Comparison of ENCODE assay signal across 1 cellular context in the genomic region with DNA sequence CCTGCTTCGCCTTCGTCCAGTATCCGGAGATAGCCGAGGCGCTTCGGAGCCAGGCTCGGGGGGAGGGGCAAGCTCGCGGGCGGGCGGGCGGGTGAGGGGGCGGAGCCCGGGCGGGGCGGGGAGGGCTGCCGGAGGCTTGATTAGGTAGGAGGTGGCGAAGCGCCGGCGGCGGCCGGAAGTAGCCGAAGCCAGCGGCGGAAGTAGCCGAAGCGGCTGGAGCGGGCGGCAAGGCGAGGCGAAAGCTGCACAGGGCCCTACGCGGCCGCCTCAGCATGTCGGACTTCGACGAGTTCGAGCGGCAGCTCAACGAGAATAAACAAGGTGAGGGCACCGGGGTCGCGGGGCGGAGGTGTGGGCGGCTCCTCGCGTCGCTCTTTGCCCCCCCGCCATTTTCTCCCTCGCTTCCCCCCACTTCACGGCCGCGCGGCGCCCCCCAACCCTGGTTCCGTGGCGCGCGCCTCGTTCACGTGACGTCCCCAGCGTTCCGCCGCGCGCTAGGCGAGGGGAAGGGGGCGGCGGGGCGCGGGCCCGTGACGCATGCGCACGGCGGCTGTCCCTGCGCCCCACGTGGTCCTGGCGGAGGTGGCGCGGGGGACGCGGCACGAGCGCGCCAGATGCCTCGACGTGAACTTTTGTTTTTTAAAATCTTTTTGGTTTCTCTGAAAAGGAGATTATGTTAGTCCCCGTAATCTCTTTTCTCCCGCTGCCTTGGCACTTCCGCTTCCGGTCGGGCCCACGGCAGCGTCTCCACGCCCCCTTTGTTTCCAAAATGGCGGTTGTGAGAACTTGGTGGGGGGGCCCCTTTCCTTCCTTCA.
TF ChIP-seq lines count a peak whose summit lies in the region.

A gene (plus strand): TSS at position 203 of the 815 bp plus-strand sequence. CDS start 70 bp downstream, at position 273.

TF ChIP-seq in HepG2, 621 proteins besides CTCF, POLR2A, EP300 and RAD21 (continued from another document and continues in another):
- TF ChIP-seq, protein P1, sequence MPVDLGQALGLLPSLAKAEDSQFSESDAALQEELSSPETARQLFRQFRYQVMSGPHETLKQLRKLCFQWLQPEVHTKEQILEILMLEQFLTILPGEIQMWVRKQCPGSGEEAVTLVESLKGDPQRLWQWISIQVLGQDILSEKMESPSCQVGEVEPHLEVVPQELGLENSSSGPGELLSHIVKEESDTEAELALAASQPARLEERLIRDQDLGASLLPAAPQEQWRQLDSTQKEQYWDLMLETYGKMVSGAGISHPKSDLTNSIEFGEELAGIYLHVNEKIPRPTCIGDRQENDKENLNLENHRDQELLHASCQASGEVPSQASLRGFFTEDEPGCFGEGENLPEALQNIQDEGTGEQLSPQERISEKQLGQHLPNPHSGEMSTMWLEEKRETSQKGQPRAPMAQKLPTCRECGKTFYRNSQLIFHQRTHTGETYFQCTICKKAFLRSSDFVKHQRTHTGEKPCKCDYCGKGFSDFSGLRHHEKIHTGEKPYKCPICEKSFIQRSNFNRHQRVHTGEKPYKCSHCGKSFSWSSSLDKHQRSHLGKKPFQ (CRISPR knock-in tag; IDR thresholded peaks at IDR 0.05; ENCODE audit: insufficient replicate concordance) = peak; percentile 44
- TF ChIP-seq TEAD3 (CRISPR knock-in tag; optimal IDR thresholded peaks at IDR 0.05; ENCODE audit: borderline replicate concordance) (no peak), ZNF547 (CRISPR knock-in tag; IDR thresholded peaks at IDR 0.05) (peak; percentile 74; the same call in 1 of the 2 replicates), ZNF263 (CRISPR knock-in tag; IDR thresholded peaks at IDR 0.05) (0 out of 2 replicates have a peak, but pooled peaks have one; percentile 11), NFATC3 (CRISPR knock-in tag; IDR thresholded peaks at IDR 0.05) (no peak), ZNF230 (CRISPR knock-in tag; IDR thresholded peaks at IDR 0.05) (no peak), KDM2A (CRISPR knock-in tag; IDR thresholded peaks at IDR 0.05; ENCODE audit: borderline replicate concordance, low read depth) (peak; percentile 76; the same call in 1 of the 2 replicates), ZNF160 (CRISPR knock-in tag; IDR thresholded peaks at IDR 0.05) (0 out of 2 replicates have a peak, but pooled peaks have one; percentile 16), ZNF451 (CRISPR knock-in tag; IDR thresholded peaks at IDR 0.05) (peak; percentile 93), SPEN (CRISPR knock-in tag; IDR thresholded peaks at IDR 0.05; ENCODE audit: low read depth) (peak; percentile 78), NFKB2 (CRISPR knock-in tag; IDR thresholded peaks at IDR 0.05; ENCODE audit: borderline replicate concordance) (peak; percentile 54; the same call in 1 of the 2 replicates), ZNF816 (CRISPR knock-in tag; IDR thresholded peaks at IDR 0.05; ENCODE audit: borderline replicate concordance) (peak; percentile 84; the same call in 1 of the 2 replicates), ZSCAN29 (CRISPR knock-in tag; conservative IDR thresholded peaks at IDR 0.05) (peak; percentile 54; the same call in 1 of the 2 replicates), RFX1 (IDR thresholded peaks at IDR 0.05) (no peak), SP1 (IDR thresholded peaks at IDR 0.05) (no peak), SP1 (CRISPR knock-in tag; IDR thresholded peaks at IDR 0.05) (no peak; the same call in 1 of the 2 replicates), MTF1 (CRISPR knock-in tag; IDR thresholded peaks at IDR 0.05) (no peak), DPF2 (CRISPR knock-in tag; IDR thresholded peaks at IDR 0.05; ENCODE audit: borderline replicate concordance, low read depth) (no peak), ZNF446 (CRISPR knock-in tag; IDR thresholded peaks at IDR 0.05) (peak; percentile 92), ZSCAN9 (CRISPR knock-in tag; IDR thresholded peaks at IDR 0.05; ENCODE audit: borderline replicate concordance) (peak; percentile 17; the same call in 1 of the 2 replicates), HDAC1 (CRISPR knock-in tag; IDR thresholded peaks at IDR 0.05) (peak; percentile 38), MIER2 (CRISPR knock-in tag; IDR thresholded peaks at IDR 0.05) (no peak), NFIC (IDR thresholded peaks at IDR 0.05; ENCODE audit: low read length) (no peak), RNF2 (conservative IDR thresholded peaks at IDR 0.05; ENCODE audit: low read depth) (peak; percentile 92), CBFB (CRISPR knock-in tag; IDR thresholded peaks at IDR 0.05) (peak; percentile 44; the same call in 1 of the 2 replicates), SNAI1 (CRISPR knock-in tag; IDR thresholded peaks at IDR 0.05; ENCODE audit: borderline replicate concordance) (peak; percentile 22; the same call in 1 of the 2 replicates), GATAD1 (CRISPR knock-in tag; IDR thresholded peaks at IDR 0.05) (peak; percentile 81), POLR2AphosphoS5 (IDR thresholded peaks at IDR 0.05; ENCODE audit: low read depth, low read length) (peak; percentile 71), SAFB2 (CRISPR knock-in tag; IDR thresholded peaks at IDR 0.05; ENCODE audit: borderline replicate concordance, low read depth) (peak; percentile 82)
- TF ChIP-seq, protein P2, sequence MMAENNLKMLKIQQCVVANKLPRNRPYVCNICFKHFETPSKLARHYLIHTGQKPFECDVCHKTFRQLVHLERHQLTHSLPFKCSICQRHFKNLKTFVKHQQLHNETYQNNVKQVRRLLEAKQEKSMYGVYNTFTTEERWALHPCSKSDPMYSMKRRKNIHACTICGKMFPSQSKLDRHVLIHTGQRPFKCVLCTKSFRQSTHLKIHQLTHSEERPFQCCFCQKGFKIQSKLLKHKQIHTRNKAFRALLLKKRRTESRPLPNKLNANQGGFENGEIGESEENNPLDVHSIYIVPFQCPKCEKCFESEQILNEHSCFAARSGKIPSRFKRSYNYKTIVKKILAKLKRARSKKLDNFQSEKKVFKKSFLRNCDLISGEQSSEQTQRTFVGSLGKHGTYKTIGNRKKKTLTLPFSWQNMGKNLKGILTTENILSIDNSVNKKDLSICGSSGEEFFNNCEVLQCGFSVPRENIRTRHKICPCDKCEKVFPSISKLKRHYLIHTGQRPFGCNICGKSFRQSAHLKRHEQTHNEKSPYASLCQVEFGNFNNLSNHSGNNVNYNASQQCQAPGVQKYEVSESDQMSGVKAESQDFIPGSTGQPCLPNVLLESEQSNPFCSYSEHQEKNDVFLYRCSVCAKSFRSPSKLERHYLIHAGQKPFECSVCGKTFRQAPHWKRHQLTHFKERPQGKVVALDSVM (CRISPR knock-in tag; IDR thresholded peaks at IDR 0.05) = peak; percentile 41; the same call in 1 of the 2 replicates
- TF ChIP-seq, protein P3, sequence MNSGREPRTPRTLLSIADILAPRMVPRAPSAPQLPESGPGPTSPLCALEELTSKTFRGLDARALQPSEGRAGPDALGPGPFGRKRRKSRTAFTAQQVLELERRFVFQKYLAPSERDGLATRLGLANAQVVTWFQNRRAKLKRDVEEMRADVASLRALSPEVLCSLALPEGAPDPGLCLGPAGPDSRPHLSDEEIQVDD (CRISPR knock-in tag; IDR thresholded peaks at IDR 0.05; ENCODE audit: borderline replicate concordance) = peak; percentile 88; the same call in 1 of the 2 replicates
- TF ChIP-seq, protein P4, sequence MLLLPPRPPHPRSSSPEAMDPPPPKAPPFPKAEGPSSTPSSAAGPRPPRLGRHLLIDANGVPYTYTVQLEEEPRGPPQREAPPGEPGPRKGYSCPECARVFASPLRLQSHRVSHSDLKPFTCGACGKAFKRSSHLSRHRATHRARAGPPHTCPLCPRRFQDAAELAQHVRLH (CRISPR knock-in tag; IDR thresholded peaks at IDR 0.05; ENCODE audit: borderline replicate concordance, low read depth) = no peak
- TF ChIP-seq, protein P5, sequence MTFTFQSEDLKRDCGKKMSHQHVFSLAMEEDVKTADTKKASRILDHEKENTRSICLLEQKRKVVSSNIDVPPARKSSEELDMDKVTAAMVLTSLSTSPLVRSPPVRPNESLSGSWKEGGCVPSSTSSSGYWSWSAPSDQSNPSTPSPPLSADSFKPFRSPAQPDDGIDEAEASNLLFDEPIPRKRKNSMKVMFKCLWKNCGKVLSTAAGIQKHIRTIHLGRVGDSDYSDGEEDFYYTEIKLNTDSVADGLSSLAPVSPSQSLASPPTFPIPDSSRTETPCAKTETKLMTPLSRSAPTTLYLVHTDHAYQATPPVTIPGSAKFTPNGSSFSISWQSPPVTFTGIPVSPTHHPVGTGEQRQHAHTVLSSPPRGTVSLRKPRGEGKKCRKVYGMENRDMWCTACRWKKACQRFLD (CRISPR knock-in tag; IDR thresholded peaks at IDR 0.05; ENCODE audit: borderline replicate concordance) = peak; percentile 79; the same call in 1 of the 2 replicates
- TF ChIP-seq, protein P6, sequence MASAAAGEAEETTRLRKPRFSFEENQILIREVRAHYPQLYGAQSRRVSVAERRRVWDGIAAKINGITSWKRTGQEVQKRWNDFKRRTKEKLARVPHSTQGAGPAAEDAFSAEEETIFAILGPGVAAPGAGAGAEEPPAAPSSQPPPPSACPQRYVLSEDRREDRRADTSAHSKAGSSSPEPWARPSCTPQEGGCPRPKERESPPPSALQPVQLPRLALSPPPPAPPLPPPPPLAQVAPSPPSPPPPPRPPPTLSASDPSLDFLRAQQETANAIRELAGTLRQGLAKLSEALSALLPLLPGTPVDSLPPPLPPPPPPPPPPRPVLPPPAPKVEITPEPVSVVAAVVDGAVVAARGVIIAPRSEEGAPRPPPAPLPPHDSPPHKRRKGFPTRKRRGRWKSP (CRISPR knock-in tag; IDR thresholded peaks at IDR 0.05) = 0 out of 2 replicates have a peak, but pooled peaks have one; percentile 20
- TF ChIP-seq, protein P7, sequence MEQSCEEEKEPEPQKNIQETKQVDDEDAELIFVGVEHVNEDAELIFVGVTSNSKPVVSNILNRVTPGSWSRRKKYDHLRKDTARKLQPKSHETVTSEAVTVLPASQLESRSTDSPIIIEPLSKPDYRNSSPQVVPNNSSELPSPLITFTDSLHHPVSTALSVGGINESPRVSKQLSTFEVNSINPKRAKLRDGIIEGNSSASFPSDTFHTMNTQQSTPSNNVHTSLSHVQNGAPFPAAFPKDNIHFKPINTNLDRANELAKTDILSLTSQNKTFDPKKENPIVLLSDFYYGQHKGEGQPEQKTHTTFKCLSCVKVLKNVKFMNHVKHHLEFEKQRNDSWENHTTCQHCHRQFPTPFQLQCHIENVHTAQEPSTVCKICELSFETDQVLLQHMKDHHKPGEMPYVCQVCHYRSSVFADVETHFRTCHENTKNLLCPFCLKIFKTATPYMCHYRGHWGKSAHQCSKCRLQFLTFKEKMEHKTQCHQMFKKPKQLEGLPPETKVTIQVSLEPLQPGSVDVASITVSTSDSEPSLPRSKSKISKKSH (CRISPR knock-in tag; IDR thresholded peaks at IDR 0.05; ENCODE audit: borderline replicate concordance) = peak; percentile 64; the same call in 1 of the 2 replicates
- TF ChIP-seq, protein P8, sequence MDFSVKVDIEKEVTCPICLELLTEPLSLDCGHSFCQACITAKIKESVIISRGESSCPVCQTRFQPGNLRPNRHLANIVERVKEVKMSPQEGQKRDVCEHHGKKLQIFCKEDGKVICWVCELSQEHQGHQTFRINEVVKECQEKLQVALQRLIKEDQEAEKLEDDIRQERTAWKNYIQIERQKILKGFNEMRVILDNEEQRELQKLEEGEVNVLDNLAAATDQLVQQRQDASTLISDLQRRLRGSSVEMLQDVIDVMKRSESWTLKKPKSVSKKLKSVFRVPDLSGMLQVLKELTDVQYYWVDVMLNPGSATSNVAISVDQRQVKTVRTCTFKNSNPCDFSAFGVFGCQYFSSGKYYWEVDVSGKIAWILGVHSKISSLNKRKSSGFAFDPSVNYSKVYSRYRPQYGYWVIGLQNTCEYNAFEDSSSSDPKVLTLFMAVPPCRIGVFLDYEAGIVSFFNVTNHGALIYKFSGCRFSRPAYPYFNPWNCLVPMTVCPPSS (IDR thresholded peaks at IDR 0.05) = no peak
- TF ChIP-seq, protein P9, sequence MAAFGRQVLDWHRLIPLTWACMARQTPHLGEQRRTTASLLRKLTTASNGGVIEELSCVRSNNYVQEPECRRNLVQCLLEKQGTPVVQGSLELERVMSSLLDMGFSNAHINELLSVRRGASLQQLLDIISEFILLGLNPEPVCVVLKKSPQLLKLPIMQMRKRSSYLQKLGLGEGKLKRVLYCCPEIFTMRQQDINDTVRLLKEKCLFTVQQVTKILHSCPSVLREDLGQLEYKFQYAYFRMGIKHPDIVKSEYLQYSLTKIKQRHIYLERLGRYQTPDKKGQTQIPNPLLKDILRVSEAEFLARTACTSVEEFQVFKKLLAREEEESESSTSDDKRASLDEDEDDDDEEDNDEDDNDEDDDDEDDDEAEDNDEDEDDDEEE (CRISPR knock-in tag; IDR thresholded peaks at IDR 0.05) = peak; percentile 96
- TF ChIP-seq, protein P10, sequence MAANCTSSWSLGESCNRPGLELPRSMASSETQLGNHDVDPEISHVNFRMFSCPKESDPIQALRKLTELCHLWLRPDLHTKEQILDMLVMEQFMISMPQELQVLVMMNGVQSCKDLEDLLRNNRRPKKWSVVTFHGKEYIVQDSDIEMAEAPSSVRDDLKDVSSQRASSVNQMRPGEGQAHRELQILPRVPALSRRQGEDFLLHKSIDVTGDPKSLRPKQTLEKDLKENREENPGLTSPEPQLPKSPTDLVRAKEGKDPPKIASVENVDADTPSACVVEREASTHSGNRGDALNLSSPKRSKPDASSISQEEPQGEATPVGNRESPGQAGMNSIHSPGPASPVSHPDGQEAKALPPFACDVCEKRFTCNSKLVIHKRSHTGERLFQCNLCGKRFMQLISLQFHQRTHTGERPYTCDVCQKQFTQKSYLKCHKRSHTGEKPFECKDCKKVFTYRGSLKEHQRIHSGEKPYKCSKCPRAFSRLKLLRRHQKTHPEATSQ (CRISPR knock-in tag; IDR thresholded peaks at IDR 0.05; ENCODE audit: borderline replicate concordance) = no peak
- TF ChIP-seq, protein P11, sequence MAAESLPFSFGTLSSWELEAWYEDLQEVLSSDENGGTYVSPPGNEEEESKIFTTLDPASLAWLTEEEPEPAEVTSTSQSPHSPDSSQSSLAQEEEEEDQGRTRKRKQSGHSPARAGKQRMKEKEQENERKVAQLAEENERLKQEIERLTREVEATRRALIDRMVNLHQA (CRISPR knock-in tag; IDR thresholded peaks at IDR 0.05) = no peak
- TF ChIP-seq, protein P12, sequence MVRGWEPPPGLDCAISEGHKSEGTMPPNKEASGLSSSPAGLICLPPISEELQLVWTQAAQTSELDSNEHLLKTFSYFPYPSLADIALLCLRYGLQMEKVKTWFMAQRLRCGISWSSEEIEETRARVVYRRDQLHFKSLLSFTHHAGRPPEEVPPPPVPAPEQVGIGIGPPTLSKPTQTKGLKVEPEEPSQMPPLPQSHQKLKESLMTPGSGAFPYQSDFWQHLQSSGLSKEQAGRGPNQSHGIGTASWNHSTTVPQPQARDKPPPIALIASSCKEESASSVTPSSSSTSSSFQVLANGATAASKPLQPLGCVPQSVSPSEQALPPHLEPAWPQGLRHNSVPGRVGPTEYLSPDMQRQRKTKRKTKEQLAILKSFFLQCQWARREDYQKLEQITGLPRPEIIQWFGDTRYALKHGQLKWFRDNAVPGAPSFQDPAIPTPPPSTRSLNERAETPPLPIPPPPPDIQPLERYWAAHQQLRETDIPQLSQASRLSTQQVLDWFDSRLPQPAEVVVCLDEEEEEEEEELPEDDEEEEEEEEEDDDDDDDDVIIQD (CRISPR knock-in tag; IDR thresholded peaks at IDR 0.05; ENCODE audit: low read depth) = no peak
- TF ChIP-seq, protein P13, sequence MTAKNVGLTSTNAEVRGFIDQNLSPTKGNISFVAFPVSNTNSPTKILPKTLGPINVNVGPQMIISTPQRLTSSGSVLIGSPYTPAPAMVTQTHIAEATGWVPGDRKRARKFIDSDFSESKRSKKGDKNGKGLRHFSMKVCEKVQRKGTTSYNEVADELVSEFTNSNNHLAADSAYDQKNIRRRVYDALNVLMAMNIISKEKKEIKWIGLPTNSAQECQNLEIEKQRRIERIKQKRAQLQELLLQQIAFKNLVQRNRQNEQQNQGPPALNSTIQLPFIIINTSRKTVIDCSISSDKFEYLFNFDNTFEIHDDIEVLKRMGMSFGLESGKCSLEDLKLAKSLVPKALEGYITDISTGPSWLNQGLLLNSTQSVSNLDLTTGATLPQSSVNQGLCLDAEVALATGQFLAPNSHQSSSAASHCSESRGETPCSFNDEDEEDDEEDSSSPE (CRISPR knock-in tag; IDR thresholded peaks at IDR 0.05) = peak; percentile 66
